ENCODE assay signal across 20 cellular contexts in the genomic region with DNA sequence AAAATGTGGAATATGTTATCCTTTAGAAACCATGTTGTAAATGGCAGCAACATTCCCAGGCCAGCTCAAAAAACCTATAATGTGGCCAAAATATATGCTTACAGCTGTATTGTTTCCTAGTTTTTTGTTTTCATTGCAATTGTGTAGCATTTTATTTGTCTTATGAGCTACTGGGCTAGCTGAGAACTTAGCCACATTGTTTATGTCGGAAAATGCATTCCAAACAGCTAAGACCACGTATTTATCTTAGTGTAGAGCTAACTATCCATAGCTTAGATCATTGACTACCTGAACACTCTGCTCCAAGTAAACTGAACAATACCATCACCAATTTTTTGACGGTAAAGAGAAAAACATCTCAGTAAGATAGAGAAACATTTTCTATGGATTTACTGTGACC.
"Had no signal": no experiment of that assay in that cellular context is flagged by ENCODE, and none has a peak within 500 bp of the region (broad histone marks: within the 10 kb centered on the region; RNA-seq: fewer than 3 reads in every experiment).

No MANE protein-coding gene starts in this region.

- H3K4me1 ChIP-seq: gastrocnemius medialis, tibial artery had no signal

- DNase-seq: activated CD4-positive, alpha-beta memory T cell treated with anti-CD3 and anti-CD28 coated beads for 36 hours; activated CD4-positive, alpha-beta T cell treated with anti-CD3 and anti-CD28 coated beads for 4 hours; activated naive CD4-positive, alpha-beta T cell treated with anti-CD3 and anti-CD28 coated beads for 36 hours; activated naive CD8-positive, alpha-beta T cell treated with anti-CD3 and anti-CD28 coated beads, Interleukin-2, amount 50 U/mL, for 24 hours; activated T-cell treated with anti-CD3 and anti-CD28 coated beads, Interleukin-2, amount 50 U/mL, for 4 hours; anterior cingulate cortex; brain microvascular endothelial cell; central memory CD4-positive, alpha-beta T cell; endodermal cell; gastrocnemius medialis; head of caudate nucleus; kidney; midbrain; posterior cingulate gyrus; retina; stimulated activated naive CD4-positive, alpha-beta T cell; tibial artery had no signal

- H3K4me3 ChIP-seq: gastrocnemius medialis, lung, tibial artery had no signal

- H3K27me3 ChIP-seq: brain microvascular endothelial cell, gastrocnemius medialis, tibial artery had no signal

- FAIRE-seq: colon, kidney had no signal

- H3K36me3 ChIP-seq: brain microvascular endothelial cell, gastrocnemius medialis, tibial artery had no signal

- ATAC-seq: activated naive CD8-positive, alpha-beta T cell treated with anti-CD3 and anti-CD28 coated beads, Interleukin-2, amount 50 U/mL, for 24 hours; activated T-cell treated with anti-CD3 and anti-CD28 coated beads, Interleukin-2, amount 50 U/mL, for 4 hours; gastrocnemius medialis; WTC11 had no signal

- H3K27ac ChIP-seq: brain microvascular endothelial cell, gastrocnemius medialis, tibial artery had no signal

- H3K9me3 ChIP-seq: gastrocnemius medialis, tibial artery had no signal
